ENCODE assay signal across 23 cellular contexts in genomic region chr20:57756213-57756612, GRCh38.
"Had no signal": no experiment of that assay in that cellular context is flagged by ENCODE, and none has a peak within 500 bp of the region (broad histone marks: within the 10 kb centered on the region; RNA-seq: fewer than 3 reads in every experiment).

No MANE protein-coding gene starts in this region.

- ATAC-seq: activated CD8-positive, alpha-beta memory T cell treated with anti-CD3 and anti-CD28 coated beads, Interleukin-2, amount 10 ng/mL, durations not matched to agents 7 days and 5 days; activated T-cell treated with anti-CD3 and anti-CD28 coated beads, Interleukin-2, amount 50 U/mL, for 4 hours; SK-N-SH treated with all-trans-retinoic acid at 6 μM for 48 hours; WTC11 had no signal

- H3K27ac ChIP-seq: breast epithelium, Peyer's patch, RWPE1, SJSA1 had no signal

- DNase-seq: activated CD4-positive, alpha-beta T cell treated with anti-CD3 and anti-CD28 coated beads, Interleukin-2, amount 10 ng/mL, durations not matched to agents 24 days and 14 days; activated CD4-positive, alpha-beta T cell treated with anti-CD3 and anti-CD28 coated beads, Interleukin-2, amount 50 U/mL, for 48 hours; activated CD4-positive, CD25-positive, alpha-beta regulatory T cell treated with anti-CD3 and anti-CD28 coated beads, Interleukin-2, amount 50 U/mL, for 72 hours; activated naive CD4-positive, alpha-beta T cell; activated T-cell treated with anti-CD3 and anti-CD28 coated beads, Interleukin-2, amount 50 U/mL, for 4 hours; central memory CD4-positive, alpha-beta T cell; KG1; NCI-H1048; NCI-H1930; NCI-H345; NCI-H510A; NCI-H526 treated with DMSO at 0.1 percent for 48 hours; NK-92 treated with Interleukin-12 subunit alpha and Interleukin-12 subunit beta, amount 100 ng/mL, for 24 hours; OCI-M1; SHP77; SW 1271 had no signal
